Comparison of ENCODE assay signal across 9 cellular contexts in the genomic region with DNA sequence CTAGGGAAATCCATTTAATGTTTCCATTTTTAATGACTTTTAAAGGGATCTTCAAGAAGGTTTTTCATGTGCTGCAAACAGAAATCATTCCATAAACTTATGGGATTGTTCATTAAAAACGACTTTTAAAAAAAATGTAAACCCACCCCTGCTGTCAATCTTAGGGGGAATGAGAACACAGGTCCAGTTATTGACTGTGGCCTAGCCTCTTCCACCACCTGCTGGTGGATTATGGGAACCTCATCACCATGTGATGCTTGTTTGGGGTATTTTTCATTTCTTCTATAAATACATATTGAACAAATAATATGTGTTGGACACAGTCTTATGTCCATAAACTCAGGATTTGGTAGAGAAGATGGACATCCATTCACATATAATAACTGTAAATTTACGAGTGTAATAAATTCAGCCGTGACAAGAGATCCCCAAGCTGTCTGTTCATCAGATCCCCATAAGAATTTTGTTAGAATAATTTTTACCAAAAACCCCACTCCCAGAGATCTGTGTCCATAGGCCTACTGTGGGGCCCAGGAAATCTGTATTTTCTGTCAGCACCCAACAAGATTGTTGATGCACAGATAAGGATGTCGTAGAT. TPM values are rescaled to one million over a fixed set of nuclear protein-coding genes. Genes with fewer than 3 reads are reported as not detected.
DNase-seq lines count a peak whose midpoint lies in the region; ATAC-seq and TF ChIP-seq lines count a peak whose summit lies in the region.
"Had no signal": no experiment of that assay in that cellular context is flagged by ENCODE, and none has a peak within 500 bp of the region (broad histone marks: within the 10 kb centered on the region; RNA-seq: fewer than 3 reads in every experiment).

No MANE protein-coding gene starts in this region.

- H3K27me3 ChIP-seq in AG04450 (ENCODE audit: control insufficient read depth, insufficient read depth, low read length) = no peaks in the 10 kb centered on the region
- no peaks in the 10 kb centered on the region for H3K27me3 ChIP-seq in prostate gland (replicated peaks; ENCODE audit: insufficient read depth)

- DNase-seq in AG04450 (ENCODE audit: low read depth, low spot score) (peak; percentile 18), NCI-H2171 treated with DMSO at 0.1 percent for 48 hours (lab: John Stamatoyannopoulos, UW) (peak; percentile 71), globus pallidus (ENCODE audit: low spot score) (peak; percentile 33), prostate gland (ENCODE audit: low spot score) (peak; percentile 25)
- peak; percentile 48 for DNase-seq in activated CD8-positive, alpha-beta memory T cell treated with anti-CD3 and anti-CD28 coated beads, Interleukin-2, amount 10 ng/mL, durations not matched to agents 7 days and 5 days

- H3K4me3 ChIP-seq in AG04450 (ENCODE audit: low read depth, low read length) = no peak overlapping the region
- no peak overlapping the region for H3K4me3 ChIP-seq in prostate gland

- H3K4me1 ChIP-seq in prostate gland (replicated peaks) = no peaks in the 10 kb centered on the region

- intact Hi-C loops in prostate gland (cut with DNase I) = loop anchor here (1.0 to 5.0 kb wide), 3 partner anchors 207 to 393 kb away; a partner anchor contains a TSS

- CTCF ChIA-PET in AG04450 (lab: Charles Lee) = interaction anchor here (0.5 to 6.9 kb wide), 15 partner anchors 8 to 392 kb away, joined by 3 to 101 read pairs (median 3); a partner anchor contains a TSS
- CTCF ChIA-PET in activated CD8-positive, alpha-beta memory T cell treated with anti-CD3 and anti-CD28 coated beads, Interleukin-2, amount 10 ng/mL, durations not matched to agents 7 days and 5 days (lab: Charles Lee) = interaction anchor here (0.7 to 1.1 kb wide), 5 partner anchors 273 to 292 kb away, joined by 3 to 9 read pairs (median 4); no protein-coding TSS in a partner anchor

- H3K27ac Mint-ChIP-seq in activated CD8-positive, alpha-beta memory T cell treated with anti-CD3 and anti-CD28 coated beads, Interleukin-2, amount 10 ng/mL, durations not matched to agents 7 days and 5 days = no peak overlapping the region

- WGBS in prostate gland = 14% methylated on average over 4 of the region's 4 CpGs

- peaks cover 8% of the 10 kb centered on the region for H3K27me3 Mint-ChIP-seq in activated CD8-positive, alpha-beta memory T cell treated with anti-CD3 and anti-CD28 coated beads, Interleukin-2, amount 10 ng/mL, durations not matched to agents 7 days and 5 days

- TF ChIP-seq CTCF in AG04450 (IDR thresholded peaks at IDR 0.05; ENCODE audit: low read depth, low read length) = peak; percentile 90
- peak; percentile 74 for TF ChIP-seq CTCF in GM12874 (IDR thresholded peaks at IDR 0.05; ENCODE audit: insufficient read depth, low read depth, low read length)
- TF ChIP-seq CTCF in prostate gland (IDR thresholded peaks at IDR 0.05) = peak; percentile 78 to 94 (median 89)

- H3K36me3 Mint-ChIP-seq in activated CD8-positive, alpha-beta memory T cell treated with anti-CD3 and anti-CD28 coated beads, Interleukin-2, amount 10 ng/mL, durations not matched to agents 7 days and 5 days = no peaks in the 10 kb centered on the region

- no peaks in the 10 kb centered on the region for H3K9me3 Mint-ChIP-seq in activated CD8-positive, alpha-beta memory T cell treated with anti-CD3 and anti-CD28 coated beads, Interleukin-2, amount 10 ng/mL, durations not matched to agents 7 days and 5 days (ENCODE audit: low read depth)

- H3K27ac ChIP-seq in AG04450 (ENCODE audit: low read depth, low read length) (no peak overlapping the region), prostate gland (no peak overlapping the region)
- H3K27ac ChIP-seq: epithelial cell of prostate had no signal

- no peak for TF ChIP-seq POLR2A in prostate gland (IDR thresholded peaks at IDR 0.05)

- peak; percentile 61 for ATAC-seq in activated CD8-positive, alpha-beta memory T cell treated with anti-CD3 and anti-CD28 coated beads, Interleukin-2, amount 10 ng/mL, durations not matched to agents 7 days and 5 days
- ATAC-seq in GM21447 (IDR thresholded peaks at IDR 0.05; ENCODE audit: unreplicated experiment) (no peak), HG03280 (IDR thresholded peaks at IDR 0.05; ENCODE audit: unreplicated experiment) (no peak)

- no peak overlapping the region for H3K4me3 Mint-ChIP-seq in activated CD8-positive, alpha-beta memory T cell treated with anti-CD3 and anti-CD28 coated beads, Interleukin-2, amount 10 ng/mL, durations not matched to agents 7 days and 5 days

- peaks cover 10% of the 10 kb centered on the region for H3K4me1 Mint-ChIP-seq in activated CD8-positive, alpha-beta memory T cell treated with anti-CD3 and anti-CD28 coated beads, Interleukin-2, amount 10 ng/mL, durations not matched to agents 7 days and 5 days

- H3K36me3 ChIP-seq in prostate gland = no peaks in the 10 kb centered on the region

- H3K9me3 ChIP-seq in AG04450 (ENCODE audit: control insufficient read depth, insufficient read depth, low read length) (no peaks in the 10 kb centered on the region), prostate gland (no peaks in the 10 kb centered on the region)

- POLR2A ChIA-PET in AG04450 (lab: Yijun Ruan, JAX) = no interaction called here

RNA-seq across cellular contexts. Expression of a gene that starts 42.0 kb away (rescaled TPM):
- polyA plus RNA-seq in AG04450 (2011; rRNA removed) = not detected in 2 replicates
- polyA minus RNA-seq in AG04450 (2011; rRNA and poly(A)+ RNA removed) = not detected in 2 replicates
- total RNA-seq in activated CD8-positive, alpha-beta memory T cell treated with anti-CD3 and anti-CD28 coated beads, Interleukin-2, amount 10 ng/mL, durations not matched to agents 7 days and 5 days = under 1 TPM in 1 of 2 experiments, not detected in 1; 0.09 TPM
- 10 to 100 TPM; 24.5 to 54.8 TPM for total RNA-seq in prostate gland

Comparison
In these comparisons a context has a peak if more than half of its experiments do, and no peak if none do; other contexts are left out.
1. DNase-seq: peak in every context shown above with its lines; median percentile 71 in NCI-H2171 treated with DMSO at 0.1 percent for 48 hours; 48 in activated CD8-positive, alpha-beta memory T cell treated with anti-CD3 and anti-CD28 coated beads, Interleukin-2, amount 10 ng/mL, durations not matched to agents 7 days and 5 days; 33 in globus pallidus; 25 in prostate gland; 18 in AG04450.
2. RNA of a gene that starts 42.0 kb away (total RNA-seq): 24.5 to 54.8 TPM in prostate gland; 0.09 TPM in activated CD8-positive, alpha-beta memory T cell treated with anti-CD3 and anti-CD28 coated beads, Interleukin-2, amount 10 ng/mL, durations not matched to agents 7 days and 5 days; every median in the first group is over 10 times any median in the second.
3. Peak in every context shown above with its lines, with median percentiles within 50 percentile points of each other: CTCF ChIP-seq.